ENCODE assay signal across 8 cellular contexts in the genomic region with DNA sequence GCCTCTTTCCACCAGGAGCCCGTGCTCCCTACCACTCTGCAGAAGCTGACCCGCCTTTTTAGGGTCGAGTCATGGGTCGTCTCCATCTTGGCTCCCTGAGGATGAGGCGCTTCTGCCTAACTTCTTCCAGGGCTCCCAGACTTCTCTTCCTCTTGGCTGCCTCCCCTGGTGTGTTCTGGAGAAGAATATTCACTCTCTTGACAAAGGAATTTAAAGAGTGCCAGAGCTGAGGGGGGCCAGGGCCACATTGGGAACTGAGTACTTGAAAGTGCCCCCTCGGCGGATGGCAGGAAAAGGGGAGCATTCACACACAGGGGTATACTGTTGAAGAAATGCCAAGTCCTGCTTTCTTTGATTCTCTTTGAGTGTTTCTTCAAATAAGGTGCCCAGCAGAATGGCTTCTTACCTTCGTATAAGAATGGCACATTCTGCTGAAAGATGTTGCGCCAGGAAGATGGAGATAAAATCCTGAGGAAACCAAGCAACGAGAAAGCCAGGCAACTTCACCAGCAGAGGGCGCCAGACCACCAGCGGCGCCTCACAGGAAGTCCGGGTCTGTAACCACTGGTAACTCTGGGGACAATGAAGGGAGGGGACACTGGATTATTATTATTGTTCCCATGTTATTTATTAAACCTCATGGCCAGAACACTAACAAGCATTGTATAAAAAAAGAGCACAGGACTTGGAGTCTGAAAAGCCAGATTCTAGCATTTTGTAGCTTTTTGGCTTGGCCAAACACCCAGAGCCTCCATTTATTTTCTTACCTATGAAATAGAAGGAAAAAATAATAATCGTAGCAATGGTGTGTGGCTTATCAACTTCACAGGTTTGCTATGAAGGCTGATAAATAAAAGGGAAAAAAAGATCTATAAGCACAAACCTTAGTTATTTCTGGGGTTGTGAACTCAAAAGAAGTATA.
DNase-seq lines count a peak whose midpoint lies in the region; ATAC-seq and TF ChIP-seq lines count a peak whose summit lies in the region.

No MANE protein-coding gene starts in this region.

- H3K4me2 ChIP-seq in OCI-LY3 (ENCODE audit: low read length): peak overlapping the region; percentile 19; the same call in 1 of the 2 replicates

- H3K9me3 ChIP-seq in OCI-LY3 (ENCODE audit: insufficient read depth, low read length): no peaks in the 10 kb centered on the region
- no peaks in the 10 kb centered on the region for H3K9me3 ChIP-seq in gastroesophageal sphincter

- H3K27me3 ChIP-seq in OCI-LY3 (ENCODE audit: low read depth, low read length): no peaks in the 10 kb centered on the region
- no peaks in the 10 kb centered on the region for H3K27me3 ChIP-seq in gastroesophageal sphincter

- no peak overlapping the region for H3K9ac ChIP-seq in OCI-LY3 (ENCODE audit: low read length)

- H3K27ac ChIP-seq in OCI-LY3 (ENCODE audit: low read length): no peak overlapping the region
- no peak overlapping the region for H3K27ac ChIP-seq in gastroesophageal sphincter

- H3K27ac Mint-ChIP-seq in activated T-cell treated with anti-CD3 and anti-CD28 coated beads, Interleukin-2, amount 50 U/mL, for 24 hours: no peak overlapping the region
- H3K27ac Mint-ChIP-seq in stimulated activated memory B cell treated with anti-CD40 and anti-IgM and Interleukin-4, amounts not matched to agents 10 μg/mL and 1 μg/mL and 100 μg/mL, for 72 hours: no peak overlapping the region

- peaks cover 19% of the 10 kb centered on the region for H3K4me1 Mint-ChIP-seq in activated T-cell treated with anti-CD3 and anti-CD28 coated beads, Interleukin-2, amount 50 U/mL, for 24 hours (ENCODE audit: low read depth)
- peaks cover 5% of the 10 kb centered on the region for H3K4me1 Mint-ChIP-seq in stimulated activated memory B cell treated with anti-CD40 and anti-IgM and Interleukin-4, amounts not matched to agents 10 μg/mL and 1 μg/mL and 100 μg/mL, for 72 hours

- TF ChIP-seq CTCF in OCI-LY3 (IDR thresholded peaks at IDR 0.05; ENCODE audit: low read depth, low read length) (peak; percentile 73), gastroesophageal sphincter (IDR thresholded peaks at IDR 0.05) (peak in 3 of 4 experiments; percentile 6 to 60 (median 20))

- H3K36me3 Mint-ChIP-seq in activated T-cell treated with anti-CD3 and anti-CD28 coated beads, Interleukin-2, amount 50 U/mL, for 24 hours (ENCODE audit: low read depth): no peaks in the 10 kb centered on the region
- no peaks in the 10 kb centered on the region for H3K36me3 Mint-ChIP-seq in stimulated activated memory B cell treated with anti-CD40 and anti-IgM and Interleukin-4, amounts not matched to agents 10 μg/mL and 1 μg/mL and 100 μg/mL, for 72 hours

- no peak overlapping the region for H3K4me3 Mint-ChIP-seq in activated T-cell treated with anti-CD3 and anti-CD28 coated beads, Interleukin-2, amount 50 U/mL, for 24 hours
- no peak overlapping the region for H3K4me3 Mint-ChIP-seq in stimulated activated memory B cell treated with anti-CD40 and anti-IgM and Interleukin-4, amounts not matched to agents 10 μg/mL and 1 μg/mL and 100 μg/mL, for 72 hours

- H3K36me3 ChIP-seq in OCI-LY3 (replicated peaks; ENCODE audit: low read depth, low read length) (no peaks in the 10 kb centered on the region), gastroesophageal sphincter (no peaks in the 10 kb centered on the region)

- H4K20me1 ChIP-seq in OCI-LY3 (ENCODE audit: insufficient read depth, low read length): no peaks in the 10 kb centered on the region

- ATAC-seq in GM18870 (IDR thresholded peaks at IDR 0.05; ENCODE audit: unreplicated experiment) (peak; percentile 84), HG03097 (IDR thresholded peaks at IDR 0.05; ENCODE audit: low FRiP score, unreplicated experiment) (peak; percentile 72), gastroesophageal sphincter (no peak)
- no peak for ATAC-seq in stimulated activated memory B cell treated with anti-CD40 and anti-IgM and Interleukin-4, amounts not matched to agents 10 μg/mL and 1 μg/mL and 100 μg/mL, for 72 hours

- H3K27me3 Mint-ChIP-seq in activated T-cell treated with anti-CD3 and anti-CD28 coated beads, Interleukin-2, amount 50 U/mL, for 24 hours: no peaks in the 10 kb centered on the region
- peaks cover 16% of the 10 kb centered on the region for H3K27me3 Mint-ChIP-seq in stimulated activated memory B cell treated with anti-CD40 and anti-IgM and Interleukin-4, amounts not matched to agents 10 μg/mL and 1 μg/mL and 100 μg/mL, for 72 hours

- 39 to 68% methylated on average over 2 to 9 of the region's 15 CpGs for WGBS in gastroesophageal sphincter (ENCODE audit: low coverage in 1 of 2), 2 donors

- H3K79me2 ChIP-seq in OCI-LY3 (ENCODE audit: low read length): no peaks in the 10 kb centered on the region

- H3K4me1 ChIP-seq in OCI-LY3 (ENCODE audit: low read length) (peaks cover under 1% of the 10 kb centered on the region; the same call in 1 of the 2 replicates), gastroesophageal sphincter (no peaks in the 10 kb centered on the region)

- no peak overlapping the region for H3K4me3 ChIP-seq in OCI-LY3 (ENCODE audit: low read length)
- no peak overlapping the region for H3K4me3 ChIP-seq in gastroesophageal sphincter

- no peak for TF ChIP-seq POLR2A in gastroesophageal sphincter (IDR thresholded peaks at IDR 0.05)

- peak; percentile 68 for DNase-seq in AG20443 (ENCODE audit: low spot score)
- DNase-seq in activated T-cell treated with anti-CD3 and anti-CD28 coated beads, Interleukin-2, amount 50 U/mL, for 24 hours: peak; percentile 78
- peak; percentile 8 for DNase-seq in pulmonary artery endothelial cell (ENCODE audit: low read depth, low spot score)

- peak overlapping the region; percentile 91; the same call in 1 of the 2 replicates for H2AFZ ChIP-seq in OCI-LY3 (ENCODE audit: low read depth, low read length)

- no peak for TF ChIP-seq EP300 in gastroesophageal sphincter (IDR thresholded peaks at IDR 0.05)

- peaks cover 3% of the 10 kb centered on the region for H3K9me3 Mint-ChIP-seq in activated T-cell treated with anti-CD3 and anti-CD28 coated beads, Interleukin-2, amount 50 U/mL, for 24 hours
- H3K9me3 Mint-ChIP-seq in stimulated activated memory B cell treated with anti-CD40 and anti-IgM and Interleukin-4, amounts not matched to agents 10 μg/mL and 1 μg/mL and 100 μg/mL, for 72 hours: peaks cover 3% of the 10 kb centered on the region

Comparison
In these comparisons a context has a peak if more than half of its experiments do, and no peak if none do; other contexts are left out.
1. DNase-seq: peak in every context shown above with its lines; median percentile 78 in activated T-cell treated with anti-CD3 and anti-CD28 coated beads, Interleukin-2, amount 50 U/mL, for 24 hours; 68 in AG20443; 8 in pulmonary artery endothelial cell.
2. ATAC-seq: peak in GM18870 (single experiment) and HG03097 (single experiment); none in gastroesophageal sphincter (single experiment) and stimulated activated memory B cell treated with anti-CD40 and anti-IgM and Interleukin-4, amounts not matched to agents 10 μg/mL and 1 μg/mL and 100 μg/mL, for 72 hours (single experiment).